In genomic region chr16:1688807-1689560, GRCh38 we compare ENCODE assay signal across 11 cellular contexts. TPM values are rescaled to one million over a fixed set of nuclear protein-coding genes. Genes with fewer than 3 reads are reported as not detected.
DNase-seq lines count a peak whose midpoint lies in the region; ATAC-seq, FAIRE-seq and TF ChIP-seq lines count a peak whose summit lies in the region.
"Had no signal": no experiment of that assay in that cellular context is flagged by ENCODE, and none has a peak within 500 bp of the region (broad histone marks: within the 10 kb centered on the region; RNA-seq: fewer than 3 reads in every experiment).

No MANE protein-coding gene starts in this region.

- peak overlapping the region; percentile 65 for H3K4me3 Mint-ChIP-seq in MCF 10A (ENCODE audit: unreplicated experiment)

- no peaks in the 10 kb centered on the region for H3K9me3 ChIP-seq in kidney (ENCODE audit: control insufficient read depth in 1 of 2, low read length in 2 of 2)
- no peaks in the 10 kb centered on the region for H3K9me3 ChIP-seq in upper lobe of left lung
- no peaks in the 10 kb centered on the region for H3K9me3 ChIP-seq in MG63
- H3K9me3 ChIP-seq: adrenal gland had no signal

- POLR2A ChIA-PET in MCF 10A (lab: Yijun Ruan, JAX) = interaction anchor here (0.6 to 5.8 kb wide), 15 partner anchors 8 to 1081 kb away, joined by 3 to 130 read pairs (median 4); partner anchors contain the start of genes CRAMP1, EME2, IFT140 and JPT2

- peaks cover 2 to 4% of the 10 kb centered on the region in 2 donors for H3K4me1 ChIP-seq in kidney (ENCODE audit: control insufficient read depth in 1 of 2, insufficient read depth in 1 of 2, low read depth in 1 of 2, low read length in 2 of 2)
- peaks cover 0 to 7% (median 2%) of the 10 kb centered on the region in 4 donors for H3K4me1 ChIP-seq in upper lobe of left lung

- TSS peak; percentile 90 for BruUV-seq in MCF 10A (replicated peaks; lab: Mats Ljungman, UMichigan)

- H3K9me3 Mint-ChIP-seq in MCF 10A (ENCODE audit: unreplicated experiment) = no peaks in the 10 kb centered on the region

- peak in 1 of 4 donors; percentile 19 for TF ChIP-seq EP300 in upper lobe of left lung (IDR thresholded peaks at IDR 0.05)

- intact Hi-C loops in MCF 10A (cut with micrococcal nuclease) (no loop called here), kidney (cut with DNase I) (no loop called here)

- ATAC-seq in upper lobe of left lung (ENCODE audit: low FRiP score in 2 of 2) = peak in 1 of 2 donors; percentile 90
- no peak for ATAC-seq in GM18858 (IDR thresholded peaks at IDR 0.05; ENCODE audit: unreplicated experiment)

- H3K27me3 ChIP-seq in upper lobe of left lung (no peaks in the 10 kb centered on the region), MG63 (no peaks in the 10 kb centered on the region)
- H3K27me3 ChIP-seq: adrenal gland had no signal

- no peak overlapping the region for H3K4me3 ChIP-seq in kidney (ENCODE audit: low read length in 2 of 2)
- H3K4me3 ChIP-seq in upper lobe of left lung = no peak overlapping the region
- no peak overlapping the region for H3K4me3 ChIP-seq in MG63
- H3K4me3 ChIP-seq: adrenal gland had no signal

- TF ChIP-seq POLR2A in upper lobe of left lung (IDR thresholded peaks at IDR 0.05) = no peak
- no peak for TF ChIP-seq POLR2A in GM12891 (IDR thresholded peaks at IDR 0.05; ENCODE audit: low read depth, low read length)

- peaks cover 83% of the 10 kb centered on the region for H3K36me3 Mint-ChIP-seq in MCF 10A (ENCODE audit: insufficient read depth, unreplicated experiment)

- TF ChIP-seq CTCF in MCF 10A (IDR thresholded peaks at IDR 0.05; ENCODE audit: unreplicated experiment) = no peak
- no peak for TF ChIP-seq CTCF in kidney (IDR thresholded peaks at IDR 0.05; ENCODE audit: borderline replicate concordance, extremely low read depth, insufficient read depth)
- no peak for TF ChIP-seq CTCF in upper lobe of left lung (IDR thresholded peaks at IDR 0.05)

- peaks cover 14 to 24% of the 10 kb centered on the region in 2 donors for H3K36me3 ChIP-seq in kidney (ENCODE audit: control insufficient read depth in 1 of 2, insufficient read depth in 2 of 2, low read length in 2 of 2)
- peaks cover 9 to 77% (median 45%) of the 10 kb centered on the region in 4 donors for H3K36me3 ChIP-seq in upper lobe of left lung
- peaks cover 84% of the 10 kb centered on the region for H3K36me3 ChIP-seq in MG63

- DNase-seq in LoVo (ENCODE audit: low spot score) (peak; percentile 8), MCF 10A (ENCODE audit: unreplicated experiment) (peak; percentile 86), kidney (peak; percentile 91), upper lobe of left lung (peak in 1 of 2 donors; percentile 83), GM12891 (ENCODE audit: insufficient read length, low spot score) (no peak), MG63 (no peak)
- DNase-seq: activated CD8-positive, alpha-beta memory T cell treated with anti-CD3 and anti-CD28 coated beads for 24 hours; adrenal gland; DMS79 treated with DMSO at 0.1 percent for 48 hours; NCI-H2227 treated with DMSO at 0.1 percent for 48 hours had no signal

- H3K27ac ChIP-seq in kidney (ENCODE audit: low read depth in 2 of 2, low read length in 2 of 2) (peak overlapping the region; percentile 51 to 61), upper lobe of left lung (peak overlapping the region; percentile 32 to 68 (median 61))
- H3K27ac ChIP-seq: adrenal gland had no signal

- peaks cover 51% of the 10 kb centered on the region for H3K4me1 Mint-ChIP-seq in MCF 10A (ENCODE audit: insufficient read depth, unreplicated experiment)

- peak overlapping the region in 1 of 2 donors; percentile 36 for H3K9ac ChIP-seq in kidney (ENCODE audit: low read length in 2 of 2)

- CTCF ChIA-PET in MCF 10A (lab: Yijun Ruan, JAX) = interaction anchor here (0.7 to 3.4 kb wide), 4 partner anchors 12 to 135 kb away, joined by 3 to 15 read pairs (median 11); partner anchors contain the start of genes JPT2 and MAPK8IP3

- H3K27ac Mint-ChIP-seq in MCF 10A (ENCODE audit: low read depth, unreplicated experiment) = peak overlapping the region; percentile 97

- 67 to 78% methylated on average over 10 of the region's 10 CpGs for WGBS in upper lobe of left lung, 2 donors

- FAIRE-seq in kidney (lab: Jason Lieb, UNC) (no peak), GM12891 (lab: Jason Lieb, UNC) (no peak)

- no peaks in the 10 kb centered on the region for H3K27me3 Mint-ChIP-seq in MCF 10A (ENCODE audit: insufficient read depth, unreplicated experiment)

TF ChIP-seq in GM12891, 5 proteins besides CTCF, POLR2A, EP300 and RAD21:
- TF ChIP-seq PAX5 (IDR thresholded peaks at IDR 0.05; ENCODE audit: insufficient read depth, low read length, severe bottlenecking) (no peak), SPI1 (IDR thresholded peaks at IDR 0.05; ENCODE audit: low read depth, low read length) (no peak), TAF1 (IDR thresholded peaks at IDR 0.05; ENCODE audit: low read depth, low read length) (no peak)

RNA-seq across cellular contexts. Expression of gene JPT2, which starts 10.9 kb away (rescaled TPM):
- total RNA-seq in MCF 10A (2022) = 111 and 131 TPM in 2 replicates
- total RNA-seq in kidney = 89.3 TPM
- polyA plus RNA-seq in kidney (ENCODE audit: insufficient read depth, low read depth, low replicate concordance) = 32.8 TPM
- total RNA-seq in upper lobe of left lung = 10 to 100 TPM; 15.8 to 60.5 (median 38.3) TPM
- polyA plus RNA-seq in GM12891 (2012; ENCODE audit: low read depth, missing spikeins) = 43.7 TPM
- total RNA-seq in MG63 (2014; rRNA removed; shearing (Covaris generic); ENCODE audit: low replicate concordance) = 94.3 and 129 TPM in 2 replicates

RNA-seq across cellular contexts. Expression of gene MAPK8IP3, which starts 17.0 kb away (rescaled TPM):
- total RNA-seq in MCF 10A (2022) (77.4 and 86.6 TPM in 2 replicates), kidney (67.7 TPM), upper lobe of left lung (100 to 1,000 TPM in 2 of 6 donors, 10 to 100 TPM in 4; 46.4 to 505 (median 71.9) TPM)
- polyA plus RNA-seq in kidney (ENCODE audit: insufficient read depth, low read depth, low replicate concordance) = 10.6 TPM
- 70.3 TPM for polyA plus RNA-seq in GM12891 (2012; ENCODE audit: low read depth, missing spikeins)
- total RNA-seq in MG63 (2014; rRNA removed; shearing (Covaris generic); ENCODE audit: low replicate concordance) = 13.4 and 31.1 TPM in 2 replicates

Comparison
In these comparisons a context has a peak if more than half of its experiments do, and no peak if none do; other contexts are left out.
1. DNase-seq: peak in LoVo (single experiment), MCF 10A (single experiment) and kidney (single experiment); none in GM12891 (single experiment) and MG63 (single experiment).